1 cellular context compared by ENCODE assay signal in the genomic region with DNA sequence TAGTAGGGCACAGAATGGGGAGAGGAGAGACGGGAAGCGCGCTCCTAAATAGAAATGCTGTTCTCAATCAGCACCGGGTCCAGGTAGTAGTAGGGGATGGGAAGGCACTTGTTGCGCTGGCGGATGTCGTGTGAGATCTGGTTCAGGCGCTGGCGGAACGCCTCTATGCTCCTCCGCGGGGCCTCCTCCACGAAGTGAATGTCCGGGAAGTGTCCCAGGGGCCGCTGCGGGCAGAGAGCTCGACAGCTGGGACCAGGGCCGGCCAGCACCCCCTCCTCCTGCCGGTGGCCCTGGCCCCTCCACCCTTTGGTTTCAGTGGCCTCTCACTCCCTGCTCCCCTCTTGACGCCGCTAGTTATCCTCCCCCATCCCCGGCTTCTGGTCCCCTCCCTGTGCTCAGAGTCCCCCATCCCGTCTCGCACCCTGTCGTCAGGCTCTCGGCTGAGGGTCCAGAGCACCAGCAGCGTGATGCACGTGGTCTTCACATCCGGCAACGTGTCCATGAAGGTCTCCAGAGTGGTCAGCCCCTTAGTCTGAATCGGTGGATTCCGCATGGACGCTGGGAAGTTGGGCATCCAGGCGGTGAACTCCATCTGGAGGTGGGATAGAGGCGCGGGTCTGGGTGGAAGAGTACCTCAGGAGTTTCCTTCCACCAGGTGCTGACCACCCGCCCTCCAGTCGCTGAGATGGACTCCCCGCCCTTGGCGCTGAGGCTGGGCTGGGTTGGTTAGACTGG.
TF ChIP-seq lines count a peak whose summit lies in the region.

No MANE protein-coding gene starts in this region.

TF ChIP-seq in K562, 482 proteins besides CTCF, POLR2A, EP300 and RAD21:
- TF ChIP-seq KLF16 (IDR thresholded peaks at IDR 0.05) (no peak), ZNF282 (CRISPR knock-in tag; IDR thresholded peaks at IDR 0.05) (no peak), ZNF165 (CRISPR knock-in tag; IDR thresholded peaks at IDR 0.05; ENCODE audit: borderline replicate concordance) (no peak), ZNF384 (IDR thresholded peaks at IDR 0.05; ENCODE audit: low read depth, low read length) (no peak)
- TF ChIP-seq, protein P1, sequence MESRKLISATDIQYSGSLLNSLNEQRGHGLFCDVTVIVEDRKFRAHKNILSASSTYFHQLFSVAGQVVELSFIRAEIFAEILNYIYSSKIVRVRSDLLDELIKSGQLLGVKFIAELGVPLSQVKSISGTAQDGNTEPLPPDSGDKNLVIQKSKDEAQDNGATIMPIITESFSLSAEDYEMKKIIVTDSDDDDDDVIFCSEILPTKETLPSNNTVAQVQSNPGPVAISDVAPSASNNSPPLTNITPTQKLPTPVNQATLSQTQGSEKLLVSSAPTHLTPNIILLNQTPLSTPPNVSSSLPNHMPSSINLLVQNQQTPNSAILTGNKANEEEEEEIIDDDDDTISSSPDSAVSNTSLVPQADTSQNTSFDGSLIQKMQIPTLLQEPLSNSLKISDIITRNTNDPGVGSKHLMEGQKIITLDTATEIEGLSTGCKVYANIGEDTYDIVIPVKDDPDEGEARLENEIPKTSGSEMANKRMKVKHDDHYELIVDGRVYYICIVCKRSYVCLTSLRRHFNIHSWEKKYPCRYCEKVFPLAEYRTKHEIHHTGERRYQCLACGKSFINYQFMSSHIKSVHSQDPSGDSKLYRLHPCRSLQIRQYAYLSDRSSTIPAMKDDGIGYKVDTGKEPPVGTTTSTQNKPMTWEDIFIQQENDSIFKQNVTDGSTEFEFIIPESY (CRISPR knock-in tag; IDR thresholded peaks at IDR 0.05), result peak; percentile 38; the same call in 1 of the 2 replicates
- TF ChIP-seq, protein P2, sequence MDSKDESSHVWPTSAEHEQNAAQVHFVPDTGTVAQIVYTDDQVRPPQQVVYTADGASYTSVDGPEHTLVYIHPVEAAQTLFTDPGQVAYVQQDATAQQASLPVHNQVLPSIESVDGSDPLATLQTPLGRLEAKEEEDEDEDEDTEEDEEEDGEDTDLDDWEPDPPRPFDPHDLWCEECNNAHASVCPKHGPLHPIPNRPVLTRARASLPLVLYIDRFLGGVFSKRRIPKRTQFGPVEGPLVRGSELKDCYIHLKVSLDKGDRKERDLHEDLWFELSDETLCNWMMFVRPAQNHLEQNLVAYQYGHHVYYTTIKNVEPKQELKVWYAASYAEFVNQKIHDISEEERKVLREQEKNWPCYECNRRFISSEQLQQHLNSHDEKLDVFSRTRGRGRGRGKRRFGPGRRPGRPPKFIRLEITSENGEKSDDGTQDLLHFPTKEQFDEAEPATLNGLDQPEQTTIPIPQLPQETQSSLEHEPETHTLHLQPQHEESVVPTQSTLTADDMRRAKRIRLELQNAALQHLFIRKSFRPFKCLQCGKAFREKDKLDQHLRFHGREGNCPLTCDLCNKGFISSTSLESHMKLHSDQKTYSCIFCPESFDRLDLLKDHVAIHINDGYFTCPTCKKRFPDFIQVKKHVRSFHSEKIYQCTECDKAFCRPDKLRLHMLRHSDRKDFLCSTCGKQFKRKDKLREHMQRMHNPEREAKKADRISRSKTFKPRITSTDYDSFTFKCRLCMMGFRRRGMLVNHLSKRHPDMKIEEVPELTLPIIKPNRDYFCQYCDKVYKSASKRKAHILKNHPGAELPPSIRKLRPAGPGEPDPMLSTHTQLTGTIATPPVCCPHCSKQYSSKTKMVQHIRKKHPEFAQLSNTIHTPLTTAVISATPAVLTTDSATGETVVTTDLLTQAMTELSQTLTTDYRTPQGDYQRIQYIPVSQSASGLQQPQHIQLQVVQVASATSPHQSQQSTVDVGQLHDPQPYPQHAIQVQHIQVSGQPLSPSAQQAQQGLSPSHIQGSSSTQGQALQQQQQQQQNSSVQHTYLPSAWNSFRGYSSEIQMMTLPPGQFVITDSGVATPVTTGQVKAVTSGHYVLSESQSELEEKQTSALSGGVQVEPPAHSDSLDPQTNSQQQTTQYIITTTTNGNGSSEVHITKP (IDR thresholded peaks at IDR 0.05; ENCODE audit: partially characterized antibody), result no peak
